In the genomic region with DNA sequence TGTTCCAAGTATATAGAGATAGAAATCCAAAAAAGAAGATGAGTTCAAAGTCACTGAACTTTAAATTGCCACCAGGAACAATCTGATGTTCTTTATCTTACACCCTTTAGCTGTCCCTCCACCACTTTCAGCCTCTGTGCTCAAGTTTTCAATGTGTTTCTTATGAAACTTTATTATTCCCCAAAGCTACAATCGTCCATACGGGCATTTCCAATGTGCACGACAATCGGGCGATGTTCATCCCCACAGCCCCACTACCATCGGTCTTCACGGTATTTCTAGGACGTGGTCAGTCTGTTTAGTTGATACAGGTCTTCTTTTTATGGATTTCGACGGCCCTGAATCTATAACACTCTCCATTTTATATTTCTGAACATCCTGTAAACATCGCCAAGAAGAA, we compare ENCODE assay signal across 31 cellular contexts.
"Had no signal": no experiment of that assay in that cellular context is flagged by ENCODE, and none has a peak within 500 bp of the region (broad histone marks: within the 10 kb centered on the region; RNA-seq: fewer than 3 reads in every experiment).

No MANE protein-coding gene starts in this region.

- H3K27me3 ChIP-seq: ascending aorta, cardiac muscle cell had no signal

- H3K4me3 ChIP-seq: ascending aorta, cardiac muscle cell had no signal

- H3K9me3 ChIP-seq: ascending aorta had no signal

- H3K4me1 ChIP-seq: ascending aorta had no signal

- DNase-seq: activated B cell treated with CpG ODN at 0.5 μM for 24 hours; activated CD4-positive, alpha-beta memory T cell treated with anti-CD3 and anti-CD28 coated beads for 36 hours; activated CD4-positive, alpha-beta T cell treated with anti-CD3 and anti-CD28 coated beads for 4 hours; activated CD4-positive, alpha-beta T cell treated with anti-CD3 and anti-CD28 coated beads, Interleukin-2, amount 10 ng/mL, durations not matched to agents 24 days and 14 days; activated CD4-positive, alpha-beta T cell treated with anti-CD3 and anti-CD28 coated beads, Interleukin-2, amount 50 U/mL, for 1 hour; activated CD4-positive, alpha-beta T cell treated with anti-CD3 and anti-CD28 coated beads, Interleukin-2, amount 50 U/mL, for 4 hours; activated CD4-positive, CD25-positive, alpha-beta regulatory T cell treated with anti-CD3 and anti-CD28 coated beads, Interleukin-2, amount 50 U/mL, for 72 hours; activated CD8-positive, alpha-beta memory T cell treated with anti-CD3 and anti-CD28 coated beads, Interleukin-2, amount 50 U/mL, for 4 hours; activated CD8-positive, alpha-beta T cell treated with anti-CD3 and anti-CD28 coated beads for 36 hours; activated effector memory CD4-positive, alpha-beta T cell treated with anti-CD3 and anti-CD28 coated beads, Interleukin-2, amount 50 U/mL, for 16 hours; activated naive CD4-positive, alpha-beta T cell treated with anti-CD3 and anti-CD28 coated beads, Interleukin-2, amount 10 ng/mL, durations not matched to agents 7 days and 5 days; activated naive CD4-positive, alpha-beta T cell treated with Interleukin-2 at 50 U/mL for 16 hours; activated naive CD8-positive, alpha-beta T cell treated with anti-CD3 and anti-CD28 coated beads, Interleukin-2, amount 10 ng/mL, durations not matched to agents 7 days and 5 days; activated naive CD8-positive, alpha-beta T cell treated with anti-CD3 and anti-CD28 coated beads, Interleukin-2, amount 50 U/mL, for 24 hours; activated T-cell treated with anti-CD3 and anti-CD28 coated beads for 4 hours; activated T-cell treated with anti-CD3 and anti-CD28 coated beads, Interleukin-2, amount 50 U/mL, for 1 hour; activated T-cell treated with anti-CD3 and anti-CD28 coated beads, Interleukin-2, amount 50 U/mL, for 4 hours; activated T-cell treated with anti-CD3 and anti-CD28 coated beads, Interleukin-2, amount 50 U/mL, for 72 hours; amygdala; anterior cingulate cortex; central memory CD4-positive, alpha-beta T cell; SW 1271; T-helper 1 cell; T-helper 2 cell; T-helper 9 cell had no signal

- FAIRE-seq: bronchial epithelial cell, TTC549 had no signal

- ATAC-seq: activated CD8-positive, alpha-beta T cell treated with anti-CD3 and anti-CD28 coated beads for 36 hours; activated naive CD8-positive, alpha-beta T cell treated with anti-CD3 and anti-CD28 coated beads, Interleukin-2, amount 50 U/mL, for 24 hours; activated T-cell treated with anti-CD3 and anti-CD28 coated beads, Interleukin-2, amount 50 U/mL, for 4 hours; activated T-cell treated with anti-CD3 and anti-CD28 coated beads, Interleukin-2, amount 50 U/mL, for 72 hours; activated T-helper 17 cell treated with anti-CD3 and anti-CD28 coated beads, Interleukin-2, amount 50 U/mL, for 72 hours had no signal

- H3K36me3 ChIP-seq: ascending aorta, cardiac muscle cell had no signal

- H3K27ac ChIP-seq: ascending aorta, VCaP had no signal
